In the genomic region with DNA sequence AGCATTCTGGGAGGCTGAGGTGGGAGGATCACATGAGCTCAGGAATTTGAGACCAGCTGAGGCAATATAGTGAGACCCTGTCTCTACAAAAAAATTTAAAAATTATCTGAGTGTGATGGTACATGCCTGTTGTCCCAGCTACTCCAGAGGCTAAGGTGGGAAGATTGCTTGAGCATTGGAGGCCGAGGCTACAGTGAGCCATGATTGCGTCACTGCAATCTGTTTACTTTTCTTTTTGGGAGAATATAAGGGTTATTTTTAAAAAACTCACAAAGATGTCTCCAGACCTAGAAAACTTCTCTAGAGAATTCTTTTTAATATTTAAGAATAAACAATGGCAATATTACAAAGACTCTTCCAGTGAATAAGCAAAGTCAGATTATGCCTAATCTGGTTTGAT, we compare ENCODE assay signal across 3 cellular contexts.
TF ChIP-seq lines count a peak whose summit lies in the region.

No MANE protein-coding gene starts in this region.

TF ChIP-seq in IMR-90, 13 proteins besides CTCF, POLR2A, EP300 and RAD21:
- TF ChIP-seq, protein P1, sequence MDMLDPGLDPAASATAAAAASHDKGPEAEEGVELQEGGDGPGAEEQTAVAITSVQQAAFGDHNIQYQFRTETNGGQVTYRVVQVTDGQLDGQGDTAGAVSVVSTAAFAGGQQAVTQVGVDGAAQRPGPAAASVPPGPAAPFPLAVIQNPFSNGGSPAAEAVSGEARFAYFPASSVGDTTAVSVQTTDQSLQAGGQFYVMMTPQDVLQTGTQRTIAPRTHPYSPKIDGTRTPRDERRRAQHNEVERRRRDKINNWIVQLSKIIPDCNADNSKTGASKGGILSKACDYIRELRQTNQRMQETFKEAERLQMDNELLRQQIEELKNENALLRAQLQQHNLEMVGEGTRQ (IDR thresholded peaks at IDR 0.05; ENCODE audit: low read depth, low read length) = no peak
- peak; percentile 61 for TF ChIP-seq CEBPB (IDR thresholded peaks at IDR 0.05; ENCODE audit: low read depth, low read length)

TF ChIP-seq in K562, 482 proteins besides CTCF, POLR2A, EP300 and RAD21:
- TF ChIP-seq HDGF (IDR thresholded peaks at IDR 0.05) (no peak), CEBPB (tag; IDR thresholded peaks at IDR 0.05) (peak; percentile 54; the same call in 1 of the 2 replicates), CEBPG (CRISPR knock-in tag; IDR thresholded peaks at IDR 0.05) (no peak), CEBPG (tag; conservative IDR thresholded peaks at IDR 0.05 in 1 of 2, IDR thresholded peaks at IDR 0.05 in 1 of 2) (peak; percentile 37 to 57; a peak in 2 of 4 replicates), ZNF274 (IDR thresholded peaks at IDR 0.05; ENCODE audit: borderline replicate concordance, low read depth, low read length) (no peak), SREBF2 (CRISPR knock-in tag; IDR thresholded peaks at IDR 0.05) (no peak), ETV5 (CRISPR knock-in tag; IDR thresholded peaks at IDR 0.05; ENCODE audit: low read depth) (no peak)
- TF ChIP-seq, protein P2, sequence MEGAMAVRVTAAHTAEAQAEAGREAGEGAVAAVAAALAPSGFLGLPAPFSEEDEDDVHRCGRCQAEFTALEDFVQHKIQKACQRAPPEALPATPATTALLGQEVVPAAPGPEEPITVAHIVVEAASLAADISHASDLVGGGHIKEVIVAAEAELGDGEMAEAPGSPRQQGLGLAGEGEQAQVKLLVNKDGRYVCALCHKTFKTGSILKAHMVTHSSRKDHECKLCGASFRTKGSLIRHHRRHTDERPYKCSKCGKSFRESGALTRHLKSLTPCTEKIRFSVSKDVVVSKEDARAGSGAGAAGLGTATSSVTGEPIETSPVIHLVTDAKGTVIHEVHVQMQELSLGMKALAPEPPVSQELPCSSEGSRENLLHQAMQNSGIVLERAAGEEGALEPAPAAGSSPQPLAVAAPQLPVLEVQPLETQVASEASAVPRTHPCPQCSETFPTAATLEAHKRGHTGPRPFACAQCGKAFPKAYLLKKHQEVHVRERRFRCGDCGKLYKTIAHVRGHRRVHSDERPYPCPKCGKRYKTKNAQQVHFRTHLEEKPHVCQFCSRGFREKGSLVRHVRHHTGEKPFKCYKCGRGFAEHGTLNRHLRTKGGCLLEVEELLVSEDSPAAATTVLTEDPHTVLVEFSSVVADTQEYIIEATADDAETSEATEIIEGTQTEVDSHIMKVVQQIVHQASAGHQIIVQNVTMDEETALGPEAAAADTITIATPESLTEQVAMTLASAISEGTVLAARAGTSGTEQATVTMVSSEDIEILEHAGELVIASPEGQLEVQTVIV (CRISPR knock-in tag; IDR thresholded peaks at IDR 0.05; ENCODE audit: borderline replicate concordance) = no peak
- TF ChIP-seq, protein P3, sequence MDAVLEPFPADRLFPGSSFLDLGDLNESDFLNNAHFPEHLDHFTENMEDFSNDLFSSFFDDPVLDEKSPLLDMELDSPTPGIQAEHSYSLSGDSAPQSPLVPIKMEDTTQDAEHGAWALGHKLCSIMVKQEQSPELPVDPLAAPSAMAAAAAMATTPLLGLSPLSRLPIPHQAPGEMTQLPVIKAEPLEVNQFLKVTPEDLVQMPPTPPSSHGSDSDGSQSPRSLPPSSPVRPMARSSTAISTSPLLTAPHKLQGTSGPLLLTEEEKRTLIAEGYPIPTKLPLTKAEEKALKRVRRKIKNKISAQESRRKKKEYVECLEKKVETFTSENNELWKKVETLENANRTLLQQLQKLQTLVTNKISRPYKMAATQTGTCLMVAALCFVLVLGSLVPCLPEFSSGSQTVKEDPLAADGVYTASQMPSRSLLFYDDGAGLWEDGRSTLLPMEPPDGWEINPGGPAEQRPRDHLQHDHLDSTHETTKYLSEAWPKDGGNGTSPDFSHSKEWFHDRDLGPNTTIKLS (IDR thresholded peaks at IDR 0.05; ENCODE audit: borderline replicate concordance, low read depth) = no peak

TF ChIP-seq in H1, 55 proteins besides CTCF, POLR2A, EP300 and RAD21:
- TF ChIP-seq SP1 (IDR thresholded peaks at IDR 0.05; ENCODE audit: low read depth, low read length) (no peak), TCF12 (IDR thresholded peaks at IDR 0.05; ENCODE audit: low read depth, low read length) (no peak), NANOG (IDR thresholded peaks at IDR 0.05; ENCODE audit: insufficient read depth, low read depth, low read length, poor library complexity, severe bottlenecking) (no peak), CEBPB (IDR thresholded peaks at IDR 0.05; ENCODE audit: low read depth, low read length) (0 out of 2 replicates have a peak, but pooled peaks have one; percentile 28)
